8 cellular contexts compared by ENCODE assay signal in genomic region chr14:66070542-66071319, GRCh38.
A peak's percentile ranks its signal among the peaks of the same experiment; 100 is the strongest.
DNase-seq lines count a peak whose midpoint lies in the region; ATAC-seq, FAIRE-seq and TF ChIP-seq lines count a peak whose summit lies in the region.

No MANE protein-coding gene starts in this region.

- no peaks in the 10 kb centered on the region for H3F3A ChIP-seq in neural cell (ENCODE audit: insufficient read depth, low read length, poor library complexity, severe bottlenecking)

- H3K9me3 Mint-ChIP-seq in activated CD8-positive, alpha-beta T cell treated with anti-CD3 and anti-CD28 coated beads for 36 hours = no peaks in the 10 kb centered on the region

- H3K4me3 ChIP-seq in AG04449 (ENCODE audit: low read depth, low read length) = no peak overlapping the region
- H3K4me3 ChIP-seq in neural cell (ENCODE audit: low read length) = no peak overlapping the region
- H3K4me3 ChIP-seq in suprapubic skin = no peak overlapping the region

- no peak overlapping the region for H3K4me3 Mint-ChIP-seq in activated CD8-positive, alpha-beta T cell treated with anti-CD3 and anti-CD28 coated beads for 36 hours

- no peaks in the 10 kb centered on the region for H3K27me3 ChIP-seq in neural cell (ENCODE audit: insufficient read depth, low read depth, low read length)
- no peaks in the 10 kb centered on the region for H3K27me3 ChIP-seq in suprapubic skin

- no peak overlapping the region for H3K27ac Mint-ChIP-seq in activated CD8-positive, alpha-beta T cell treated with anti-CD3 and anti-CD28 coated beads for 36 hours

- no peaks in the 10 kb centered on the region for H3K4me1 ChIP-seq in suprapubic skin

- no peaks in the 10 kb centered on the region for H3K9me2 ChIP-seq in neural cell (ENCODE audit: insufficient read depth, low read length)

- TF ChIP-seq CTCF in AG04449 (IDR thresholded peaks at IDR 0.05; ENCODE audit: insufficient read depth, low read length, missing control alignments) (peak; percentile 85), neural cell (IDR thresholded peaks at IDR 0.05; ENCODE audit: poor library complexity, severe bottlenecking) (peak; percentile 60), suprapubic skin (IDR thresholded peaks at IDR 0.05) (peak; percentile 4 to 59)
- TF ChIP-seq CTCF in activated CD8-positive, alpha-beta T cell treated with anti-CD3 and anti-CD28 coated beads for 36 hours (IDR thresholded peaks at IDR 0.05) = peak; percentile 90

- H3K4me2 ChIP-seq in neural cell (ENCODE audit: low read length) = peak overlapping the region; percentile 33

- intact Hi-C loops in activated CD8-positive, alpha-beta T cell treated with anti-CD3 and anti-CD28 coated beads for 36 hours (cut with micrococcal nuclease) = loop anchor here (5.0 to 10.0 kb wide), 2 partner anchors 106 to 908 kb away; no protein-coding TSS in a partner anchor

- no peaks in the 10 kb centered on the region for H3K79me2 ChIP-seq in neural cell (replicated peaks; ENCODE audit: insufficient read depth, low read length)

- H3K36me3 ChIP-seq in neural cell (ENCODE audit: insufficient read depth, low read length) (no peaks in the 10 kb centered on the region), suprapubic skin (no peaks in the 10 kb centered on the region)

- TF ChIP-seq RAD21 in neural cell (conservative IDR thresholded peaks at IDR 0.05) = peak; percentile 60

- POLR2A ChIA-PET in AG04449 (lab: Yijun Ruan, JAX) = no interaction called here
- POLR2A ChIA-PET in activated CD8-positive, alpha-beta T cell treated with anti-CD3 and anti-CD28 coated beads for 36 hours (lab: Charles Lee) = interaction anchor here (0.6 to 0.7 kb wide), 2 partner anchors 526 to 654 kb away, joined by 3 to 5 read pairs; no protein-coding TSS in a partner anchor

- CTCF ChIA-PET in AG04449 (lab: Yijun Ruan, JAX) = interaction anchor here (0.6 to 2.9 kb wide), 23 partner anchors 8 to 907 kb away, joined by 3 to 27 read pairs (median 4); no protein-coding TSS in a partner anchor
- CTCF ChIA-PET in activated CD8-positive, alpha-beta T cell treated with anti-CD3 and anti-CD28 coated beads for 36 hours (lab: Charles Lee) = interaction anchor here (0.6 to 3.6 kb wide), 33 partner anchors 10 to 906 kb away, joined by 3 to 46 read pairs (median 4); no protein-coding TSS in a partner anchor

- peak; percentile 62 for ATAC-seq in GM18498 (IDR thresholded peaks at IDR 0.05; ENCODE audit: unreplicated experiment)
- ATAC-seq in activated CD8-positive, alpha-beta T cell treated with anti-CD3 and anti-CD28 coated beads for 36 hours = peak; percentile 90
- ATAC-seq in HG02588 (IDR thresholded peaks at IDR 0.05; ENCODE audit: unreplicated experiment) = no peak

- H3K9me3 ChIP-seq in neural cell (ENCODE audit: low read length) (no peaks in the 10 kb centered on the region), suprapubic skin (no peaks in the 10 kb centered on the region)

- H3K27ac ChIP-seq in neural cell (ENCODE audit: low read length) (peak overlapping the region; percentile 75), suprapubic skin (no peak overlapping the region)

- H3K36me3 Mint-ChIP-seq in activated CD8-positive, alpha-beta T cell treated with anti-CD3 and anti-CD28 coated beads for 36 hours (ENCODE audit: low read depth) = no peaks in the 10 kb centered on the region

- TF ChIP-seq EP300 in neural cell (conservative IDR thresholded peaks at IDR 0.05; ENCODE audit: poor library complexity, severe bottlenecking) (no peak), suprapubic skin (IDR thresholded peaks at IDR 0.05) (no peak)

- TF ChIP-seq POLR2A in suprapubic skin (IDR thresholded peaks at IDR 0.05) = no peak

- no peak overlapping the region for H2AFZ ChIP-seq in neural cell (ENCODE audit: low read depth, low read length)

- DNase-seq in AG04449 (ENCODE audit: low read depth, low spot score) (no peak), NCI-H1694 (lab: John Stamatoyannopoulos, UW) (peak; percentile 66), suprapubic skin (ENCODE audit: low spot score in 2 of 2) (no peak)
- peak; percentile 79 for DNase-seq in activated CD8-positive, alpha-beta T cell treated with anti-CD3 and anti-CD28 coated beads for 36 hours

- 59% methylated on average over 11 of the region's 12 CpGs for WGBS in suprapubic skin

- H4K20me1 ChIP-seq in neural cell (ENCODE audit: insufficient read depth) = no peaks in the 10 kb centered on the region

- no peaks in the 10 kb centered on the region for H3K4me1 Mint-ChIP-seq in activated CD8-positive, alpha-beta T cell treated with anti-CD3 and anti-CD28 coated beads for 36 hours (ENCODE audit: low read depth)

- no peak overlapping the region for H3K9ac ChIP-seq in neural cell (ENCODE audit: low read length)

- no peaks in the 10 kb centered on the region for H3K27me3 Mint-ChIP-seq in activated CD8-positive, alpha-beta T cell treated with anti-CD3 and anti-CD28 coated beads for 36 hours

- FAIRE-seq in endometrium (lab: Jason Lieb, UNC) = peak; percentile 15

TF ChIP-seq in neural cell, 6 proteins besides CTCF, POLR2A, EP300 and RAD21:
- peak; percentile 64 for TF ChIP-seq SMC3 (conservative IDR thresholded peaks at IDR 0.05; ENCODE audit: poor library complexity)
- TF ChIP-seq MXI1 (conservative IDR thresholded peaks at IDR 0.05; ENCODE audit: poor library complexity, severe bottlenecking) = no peak
- no peak for TF ChIP-seq POLR2AphosphoS5 (IDR thresholded peaks at IDR 0.05)
- no peak for TF ChIP-seq EZH2 (IDR thresholded peaks at IDR 0.05; ENCODE audit: borderline replicate concordance, insufficient read depth, low read length, poor library complexity, severe bottlenecking)
- no peak for TF ChIP-seq TAF1 (IDR thresholded peaks at IDR 0.05; ENCODE audit: low read depth)

Comparison
In these comparisons a context has a peak if more than half of its experiments do, and no peak if none do; other contexts are left out.
1. DNase-seq: peak in NCI-H1694 (single experiment) and activated CD8-positive, alpha-beta T cell treated with anti-CD3 and anti-CD28 coated beads for 36 hours (single experiment); none in AG04449 (single experiment) and suprapubic skin (0 of 2).
2. CTCF ChIP-seq: peak in every context shown above with its lines; median percentile 90 in activated CD8-positive, alpha-beta T cell treated with anti-CD3 and anti-CD28 coated beads for 36 hours; 85 in AG04449; 60 in neural cell; 32 in suprapubic skin.